ENCODE assay signal across 17 cellular contexts in genomic region chr18:55457028-55457427, GRCh38.
"Had no signal": no experiment of that assay in that cellular context is flagged by ENCODE, and none has a peak within 500 bp of the region (broad histone marks: within the 10 kb centered on the region; RNA-seq: fewer than 3 reads in every experiment).

No MANE protein-coding gene starts in this region.

- H3K4me3 Mint-ChIP-seq: endodermal cell, naive B cell, neural crest cell had no signal

- H3K27ac ChIP-seq: foreskin keratinocyte, hepatocyte, right atrium auricular region, testis, tibial nerve, upper lobe of right lung, vagina had no signal

- H3K9me3 ChIP-seq: right atrium auricular region, testis, tibial nerve, upper lobe of right lung, vagina had no signal

- ATAC-seq: foreskin keratinocyte, upper lobe of right lung had no signal

- H3K36me3 ChIP-seq: right atrium auricular region, tibial nerve, upper lobe of right lung, vagina had no signal

- H3K4me1 ChIP-seq: foreskin keratinocyte, upper lobe of right lung had no signal

- H3K36me3 Mint-ChIP-seq: naive B cell had no signal

- H3K27ac Mint-ChIP-seq: endodermal cell had no signal

- DNase-seq: endodermal cell; erythroblast; foreskin keratinocyte; head of caudate nucleus; mesendoderm; naive B cell; posterior cingulate gyrus; small intestine; stimulated activated CD4-positive, alpha-beta T cell treated with anti-CD3 and anti-CD28 coated beads, Interleukin-12 subunit alpha, Interleukin-12 subunit beta, amount 100 ng/mL, for 4 hours; stimulated activated naive CD4-positive, alpha-beta T cell treated with Interleukin-2 at 50 U/mL for 16 hours; testis; upper lobe of right lung had no signal

- H3K9me3 Mint-ChIP-seq: endodermal cell, naive B cell, neural crest cell had no signal

- H3K4me3 ChIP-seq: hepatocyte, right atrium auricular region, testis, tibial nerve, upper lobe of right lung, vagina had no signal

- H3K27me3 ChIP-seq: foreskin keratinocyte, hepatocyte, right atrium auricular region, testis, tibial nerve, upper lobe of right lung, vagina had no signal

- H3K27me3 Mint-ChIP-seq: naive B cell had no signal
